In genomic region chr12:49776413-49776812, GRCh38 we compare ENCODE assay signal across 9 cellular contexts. TPM values are rescaled to one million over a fixed set of nuclear protein-coding genes. Genes with fewer than 3 reads are reported as not detected.
A peak's percentile ranks its signal among the peaks of the same experiment; 100 is the strongest.
DNase-seq lines count a peak whose midpoint lies in the region; ATAC-seq, FAIRE-seq and TF ChIP-seq lines count a peak whose summit lies in the region.
"Had no signal": no experiment of that assay in that cellular context is flagged by ENCODE, and none has a peak within 500 bp of the region (broad histone marks: within the 10 kb centered on the region; RNA-seq: fewer than 3 reads in every experiment).

No MANE protein-coding gene starts in this region.

- 9% methylated on average over 7 of the region's 7 CpGs for WGBS in A549 (ENCODE audit: missing lambda C conversion rate)

- peaks cover 9% of the 10 kb centered on the region for H3K27me3 ChIP-seq in astrocyte (ENCODE audit: insufficient read depth, low read length)

- no peak overlapping the region for H3K4me3 Mint-ChIP-seq in astrocyte (ENCODE audit: unreplicated experiment)

- peaks cover 29% of the 10 kb centered on the region for H3K27me3 Mint-ChIP-seq in astrocyte (ENCODE audit: low read depth, unreplicated experiment)

- H3K4me1 ChIP-seq in A549 (no peaks in the 10 kb centered on the region), astrocyte (ENCODE audit: insufficient read depth, low read length) (no peaks in the 10 kb centered on the region)

- H4K20me1 ChIP-seq in astrocyte (ENCODE audit: insufficient read depth, low read length), result no peaks in the 10 kb centered on the region

- peaks cover 2% of the 10 kb centered on the region for H3K4me1 Mint-ChIP-seq in astrocyte (ENCODE audit: low read depth, unreplicated experiment)

- DNase-seq in A549 (ENCODE audit: low read depth in 1 of 2, low spot score in 1 of 2), result peak; percentile 83
- DNase-seq in NAMALWA (ENCODE audit: low spot score), result peak; percentile 86
- DNase-seq in SW480 (ENCODE audit: low spot score), result peak; percentile 71
- DNase-seq in astrocyte (ENCODE audit: low read depth), result peak; percentile 47
- peak in 41 of 51 donors; percentile 5 to 78 (median 36) for DNase-seq in hypothalamus (lab: John Stamatoyannopoulos, UW)
- peak; percentile 39 for DNase-seq in skeletal muscle cell (ENCODE audit: low read depth)

- peak; percentile 92 to 97 for TF ChIP-seq RAD21 in A549 (conservative IDR thresholded peaks at IDR 0.05 in 1 of 2, IDR thresholded peaks at IDR 0.05 in 1 of 2)

- H2AFZ ChIP-seq in astrocyte (ENCODE audit: low read depth, low read length), result no peak overlapping the region

- no peak overlapping the region for H3K9ac ChIP-seq in astrocyte (ENCODE audit: low read length)

- no peaks in the 10 kb centered on the region for H3K9me3 ChIP-seq in A549
- H3K9me3 ChIP-seq in astrocyte (ENCODE audit: insufficient read depth, low read depth, low read length), result no peaks in the 10 kb centered on the region

- peak overlapping the region; percentile 25 to 67; a peak in 5 of 6 replicates for H3K27ac ChIP-seq in A549
- no peak overlapping the region for H3K27ac ChIP-seq in astrocyte (ENCODE audit: low read depth, low read length)
- H3K27ac ChIP-seq: skin epidermis had no signal

- TF ChIP-seq POLR2A in A549 (IDR thresholded peaks at IDR 0.05; ENCODE audit: low read length), result no peak

- POLR2A ChIA-PET in A549 (lab: Yijun Ruan, JAX), result no interaction called here

- peak overlapping the region; percentile 41; the same call in 2 of the 3 replicates for H3K4me2 ChIP-seq in A549
- H3K4me2 ChIP-seq in astrocyte (ENCODE audit: low read length), result peak overlapping the region; percentile 36

- TF ChIP-seq CTCF in A549 (IDR thresholded peaks at IDR 0.05) (peak; percentile 90), GM12874 (IDR thresholded peaks at IDR 0.05; ENCODE audit: insufficient read depth, low read depth, low read length) (peak; percentile 80), astrocyte (IDR thresholded peaks at IDR 0.05; ENCODE audit: insufficient read depth, low read depth, low read length) (peak; percentile 74)

- peak; percentile 93 for ATAC-seq in A549
- no peak for ATAC-seq in HG02763 (IDR thresholded peaks at IDR 0.05; ENCODE audit: unreplicated experiment)

- H3K9me3 Mint-ChIP-seq in astrocyte (ENCODE audit: unreplicated experiment), result peaks cover 5% of the 10 kb centered on the region

- H3K4me3 ChIP-seq in A549 (no peak overlapping the region), astrocyte (ENCODE audit: insufficient read depth, low read depth, low read length) (no peak overlapping the region), skeletal muscle cell (ENCODE audit: low read depth, low read length) (no peak overlapping the region)
- H3K4me3 ChIP-seq: skin epidermis had no signal

- TF ChIP-seq EP300 in A549 (IDR thresholded peaks at IDR 0.05), result no peak

- H3K36me3 ChIP-seq in astrocyte (ENCODE audit: insufficient read depth, low read length), result no peaks in the 10 kb centered on the region

- H3K27ac Mint-ChIP-seq in astrocyte (ENCODE audit: unreplicated experiment), result no peak overlapping the region

- no peaks in the 10 kb centered on the region for H3K79me2 ChIP-seq in astrocyte (ENCODE audit: insufficient read depth, low read length)

- no peak for FAIRE-seq in A549 (lab: Jason Lieb, UNC)
- FAIRE-seq in astrocyte (lab: Jason Lieb, UNC), result peak; percentile 45

- no peaks in the 10 kb centered on the region for H3K36me3 Mint-ChIP-seq in astrocyte (ENCODE audit: low read depth, unreplicated experiment)

- CTCF ChIA-PET in A549 (lab: Yijun Ruan, JAX), result interaction anchor here (0.6 to 5.9 kb wide), 6 partner anchors 13 to 279 kb away, joined by 3 to 69 read pairs (median 12); no protein-coding TSS in a partner anchor

TF ChIP-seq in A549, 52 proteins besides CTCF, POLR2A, EP300 and RAD21:
- TF ChIP-seq SMC3 (IDR thresholded peaks at IDR 0.05) (peak; percentile 87), HMGXB4 (CRISPR knock-in tag; IDR thresholded peaks at IDR 0.05; ENCODE audit: borderline replicate concordance) (no peak), CEBPB (IDR thresholded peaks at IDR 0.05) (peak; percentile 66 to 83; a peak in 3 of 4 replicates)
TF ChIP-seq in A549: peak in this region for 2.

RNA-seq across cellular contexts. Expression of gene TMBIM6, which starts 35.1 kb away (rescaled TPM):
- polyA plus RNA-seq in A549 (2011; rRNA removed) (1,088 and 1,255 TPM in 2 replicates), A549 (2017; fragmentation: RNase III; extraction: RNeasy Plus Mini Kit Qiagen cat#74134 plus additional on column Dnase treatment) (302 to 341 TPM (median 331 TPM) in 3 replicates)
- 277 and 358 TPM in 2 replicates for polyA plus RNA-seq in A549 (2012; cell fraction: cytosol; rRNA removed)
- polyA plus RNA-seq in A549 (2012; cell fraction: nucleus; rRNA removed), result 227 and 596 TPM in 2 replicates
- 371 and 381 TPM in 2 replicates for polyA minus RNA-seq in A549 (2011; rRNA and poly(A)+ RNA removed)
- total RNA-seq in astrocyte, result 434 and 452 TPM in 2 replicates

RNA-seq across cellular contexts. Expression of gene NCKAP5L, which starts 51.8 kb away (rescaled TPM):
- polyA plus RNA-seq in A549 (2011; rRNA removed) (3.0 and 3.5 TPM in 2 replicates), A549 (2017; fragmentation: RNase III; extraction: RNeasy Plus Mini Kit Qiagen cat#74134 plus additional on column Dnase treatment) (6.9 to 9.3 TPM (median 8.5 TPM) in 3 replicates)
- polyA plus RNA-seq in A549 (2012; cell fraction: cytosol; rRNA removed), result 3.6 and 5.7 TPM in 2 replicates
- 13.6 and 16.0 TPM in 2 replicates for polyA plus RNA-seq in A549 (2012; cell fraction: nucleus; rRNA removed)
- polyA minus RNA-seq in A549 (2011; rRNA and poly(A)+ RNA removed), result 9.0 and 9.6 TPM in 2 replicates
- total RNA-seq in astrocyte, result 59.5 and 60.4 TPM in 2 replicates

Comparison
In these comparisons a context has a peak if more than half of its experiments do, and no peak if none do; other contexts are left out.
1. DNase-seq: peak in every context shown above with its lines; median percentile 86 in NAMALWA; 83 in A549; 71 in SW480; 47 in astrocyte; 39 in skeletal muscle cell; 36 in hypothalamus.